In genomic region chr5:149310947-149311675, GRCh38 we compare ENCODE assay signal across 12 cellular contexts. TPM values are rescaled to one million over a fixed set of nuclear protein-coding genes. Genes with fewer than 3 reads are reported as not detected.
A peak's percentile ranks its signal among the peaks of the same experiment; 100 is the strongest.
DNase-seq lines count a peak whose midpoint lies in the region; ATAC-seq and TF ChIP-seq lines count a peak whose summit lies in the region.
"Had no signal": no experiment of that assay in that cellular context is flagged by ENCODE, and none has a peak within 500 bp of the region (broad histone marks: within the 10 kb centered on the region; RNA-seq: fewer than 3 reads in every experiment).

No MANE protein-coding gene starts in this region.

- H3K9me3 ChIP-seq in SJCRH30 (replicated peaks): no peaks in the 10 kb centered on the region

- DNase-seq in DMS79 treated with DMSO at 0.1 percent for 48 hours (lab: John Stamatoyannopoulos, UW): peak; percentile 2
- no peak for DNase-seq in DMS79 (lab: John Stamatoyannopoulos, UW)
- peak; percentile 48 to 65 for DNase-seq in SJCRH30
- DNase-seq in fibroblast of the aortic adventitia (ENCODE audit: low read depth): peak; percentile 53
- DNase-seq in renal cortical epithelial cell (ENCODE audit: low read depth): peak; percentile 60
- no peak for DNase-seq in hypothalamus (lab: John Stamatoyannopoulos, UW)
- DNase-seq in NCI-H748 (lab: John Stamatoyannopoulos, UW; ENCODE audit: unreplicated experiment): no peak
- DNase-seq: activated naive CD4-positive, alpha-beta T cell treated with Interleukin-2 at 50 U/mL for 16 hours; NCI-H146; posterior cingulate gyrus had no signal

- no peak for ATAC-seq in GM18870 (IDR thresholded peaks at IDR 0.05; ENCODE audit: unreplicated experiment)
- ATAC-seq: GM12878 had no signal

- H3K4me1 ChIP-seq in SJCRH30: peaks cover 17% of the 10 kb centered on the region

- H3K4me3 ChIP-seq in SJCRH30 (no peak overlapping the region), fibroblast of the aortic adventitia (ENCODE audit: low read depth, low read length) (no peak overlapping the region)
- H3K4me3 ChIP-seq: GM12878 had no signal

- H3K27me3 ChIP-seq in SJCRH30: no peaks in the 10 kb centered on the region; the same call in 1 of the 2 replicates

- no peaks in the 10 kb centered on the region for H3K36me3 ChIP-seq in SJCRH30

- no peak overlapping the region for H3K27ac ChIP-seq in SJCRH30

- TF ChIP-seq CTCF in fibroblast of the aortic adventitia (IDR thresholded peaks at IDR 0.05; ENCODE audit: insufficient read depth, low read length): no peak

RNA-seq across cellular contexts. Expression of gene GRPEL2, which starts 34.2 kb away (rescaled TPM):
- 28.3 and 35.4 TPM in 2 replicates for total RNA-seq in SJCRH30 (2014; rRNA removed; shearing (Covaris generic))
- 24.4 and 37.0 TPM in 2 replicates for total RNA-seq in fibroblast of the aortic adventitia (ENCODE audit: low replicate concordance)
- total RNA-seq in renal cortical epithelial cell: 16.0 and 27.6 TPM in 2 replicates

RNA-seq across cellular contexts. Expression of gene AFAP1L1, which starts 39.5 kb away (rescaled TPM):
- 0.45 and 0.56 TPM in 2 replicates for total RNA-seq in SJCRH30 (2014; rRNA removed; shearing (Covaris generic))
- total RNA-seq in fibroblast of the aortic adventitia (ENCODE audit: low replicate concordance): 2.3 and 10.8 TPM in 2 replicates
- total RNA-seq in renal cortical epithelial cell: 21.9 and 30.0 TPM in 2 replicates
- total RNA-seq: GM12878 had no signal

RNA-seq across cellular contexts. Expression of gene PCYOX1L, which starts 46.7 kb away (rescaled TPM):
- 2.6 and 3.9 TPM in 2 replicates for total RNA-seq in SJCRH30 (2014; rRNA removed; shearing (Covaris generic))
- total RNA-seq in fibroblast of the aortic adventitia (ENCODE audit: low replicate concordance): 6.3 and 6.4 TPM in 2 replicates
- 4.9 and 5.0 TPM in 2 replicates for total RNA-seq in renal cortical epithelial cell

Comparison
In these comparisons a context has a peak if more than half of its experiments do, and no peak if none do; other contexts are left out.
1. DNase-seq: peak in DMS79 treated with DMSO at 0.1 percent for 48 hours (single experiment), SJCRH30 (2 of 2), fibroblast of the aortic adventitia (single experiment) and renal cortical epithelial cell (single experiment); none in DMS79 (single experiment), hypothalamus (0 of 51) and NCI-H748 (single experiment).